In the genomic region with DNA sequence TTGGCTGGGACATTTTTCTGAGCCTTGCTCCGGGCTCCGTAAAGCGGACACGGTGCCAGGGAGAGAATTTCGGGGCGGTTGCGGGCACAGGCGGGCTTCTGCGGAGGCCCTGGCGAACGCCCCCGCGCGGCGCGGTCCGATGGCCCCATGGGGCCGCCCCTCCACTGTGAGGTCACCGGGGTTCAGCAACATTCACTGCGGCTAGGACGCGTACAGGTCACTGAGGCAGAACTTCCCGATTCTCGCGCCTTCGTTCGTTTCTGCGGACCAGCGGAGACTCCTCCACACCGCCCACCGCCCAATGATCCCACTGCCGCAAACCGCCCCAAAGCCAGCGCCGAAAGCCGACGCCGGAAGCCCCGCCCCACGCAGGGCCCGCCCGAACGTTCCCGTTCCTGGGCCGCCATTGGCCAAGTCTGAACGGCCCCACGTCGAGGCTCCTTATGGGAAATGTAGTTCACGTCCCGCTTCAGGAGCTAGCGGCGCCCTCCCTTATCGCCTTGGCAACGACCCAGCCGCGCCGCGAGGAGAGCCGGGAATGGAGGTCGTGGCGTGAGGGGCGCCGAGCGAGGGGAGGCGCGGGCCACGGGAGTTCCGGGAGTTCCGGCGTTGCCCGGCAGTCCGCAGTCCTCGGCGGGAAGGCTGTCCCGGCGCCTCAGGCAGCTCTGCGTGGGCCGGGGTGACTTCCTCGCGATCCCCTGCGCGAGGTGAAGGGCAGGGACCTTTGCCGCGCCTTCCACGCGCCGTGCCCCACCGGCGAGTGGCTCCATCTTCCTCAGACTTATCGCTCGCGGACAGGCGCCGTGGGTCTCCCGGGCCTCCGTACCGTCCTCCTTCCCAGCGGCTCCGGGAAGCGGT, we compare ENCODE assay signal across 1 cellular context.
A peak's percentile ranks its signal among the peaks of the same experiment; 100 is the strongest.
TF ChIP-seq lines count a peak whose summit lies in the region.

A gene (plus strand): TSS at position 498 of the 858 bp plus-strand sequence. CDS start 499 bp downstream, outside the sequence.

TF ChIP-seq in K562, 482 proteins besides CTCF, POLR2A, EP300 and RAD21 (continued from another document and continues in another):
- TF ChIP-seq, protein P1, sequence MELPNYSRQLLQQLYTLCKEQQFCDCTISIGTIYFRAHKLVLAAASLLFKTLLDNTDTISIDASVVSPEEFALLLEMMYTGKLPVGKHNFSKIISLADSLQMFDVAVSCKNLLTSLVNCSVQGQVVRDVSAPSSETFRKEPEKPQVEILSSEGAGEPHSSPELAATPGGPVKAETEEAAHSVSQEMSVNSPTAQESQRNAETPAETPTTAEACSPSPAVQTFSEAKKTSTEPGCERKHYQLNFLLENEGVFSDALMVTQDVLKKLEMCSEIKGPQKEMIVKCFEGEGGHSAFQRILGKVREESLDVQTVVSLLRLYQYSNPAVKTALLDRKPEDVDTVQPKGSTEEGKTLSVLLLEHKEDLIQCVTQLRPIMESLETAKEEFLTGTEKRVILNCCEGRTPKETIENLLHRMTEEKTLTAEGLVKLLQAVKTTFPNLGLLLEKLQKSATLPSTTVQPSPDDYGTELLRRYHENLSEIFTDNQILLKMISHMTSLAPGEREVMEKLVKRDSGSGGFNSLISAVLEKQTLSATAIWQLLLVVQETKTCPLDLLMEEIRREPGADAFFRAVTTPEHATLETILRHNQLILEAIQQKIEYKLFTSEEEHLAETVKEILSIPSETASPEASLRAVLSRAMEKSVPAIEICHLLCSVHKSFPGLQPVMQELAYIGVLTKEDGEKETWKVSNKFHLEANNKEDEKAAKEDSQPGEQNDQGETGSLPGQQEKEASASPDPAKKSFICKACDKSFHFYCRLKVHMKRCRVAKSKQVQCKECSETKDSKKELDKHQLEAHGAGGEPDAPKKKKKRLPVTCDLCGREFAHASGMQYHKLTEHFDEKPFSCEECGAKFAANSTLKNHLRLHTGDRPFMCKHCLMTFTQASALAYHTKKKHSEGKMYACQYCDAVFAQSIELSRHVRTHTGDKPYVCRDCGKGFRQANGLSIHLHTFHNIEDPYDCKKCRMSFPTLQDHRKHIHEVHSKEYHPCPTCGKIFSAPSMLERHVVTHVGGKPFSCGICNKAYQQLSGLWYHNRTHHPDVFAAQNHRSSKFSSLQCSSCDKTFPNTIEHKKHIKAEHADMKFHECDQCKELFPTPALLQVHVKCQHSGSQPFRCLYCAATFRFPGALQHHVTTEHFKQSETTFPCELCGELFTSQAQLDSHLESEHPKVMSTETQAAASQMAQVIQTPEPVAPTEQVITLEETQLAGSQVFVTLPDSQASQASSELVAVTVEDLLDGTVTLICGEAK (IDR thresholded peaks at IDR 0.05): peak; percentile 86
- TF ChIP-seq, protein P1 (CRISPR knock-in tag; IDR thresholded peaks at IDR 0.05): no peak
- TF ChIP-seq PRMT5 (CRISPR knock-in tag; IDR thresholded peaks at IDR 0.05) (no peak), MYC (IDR thresholded peaks at IDR 0.05; ENCODE audit: low read depth, low read length) (peak; percentile 33; the same call in 1 of the 2 replicates), MYC (CRISPR knock-in tag; IDR thresholded peaks at IDR 0.05; ENCODE audit: borderline replicate concordance, low read depth) (peak; percentile 88), STAT5B (CRISPR knock-in tag; IDR thresholded peaks at IDR 0.05) (no peak), RFX5 (IDR thresholded peaks at IDR 0.05; ENCODE audit: low read depth, low read length) (no peak), GABPA (tag; conservative IDR thresholded peaks at IDR 0.05; ENCODE audit: low read depth) (peak; percentile 92), ESRRA (IDR thresholded peaks at IDR 0.05; ENCODE audit: borderline replicate concordance, low read depth) (peak; percentile 81; the same call in 1 of the 2 replicates), ZNF41 (CRISPR knock-in tag; conservative IDR thresholded peaks at IDR 0.05) (no peak), NFXL1 (CRISPR knock-in tag; IDR thresholded peaks at IDR 0.05) (no peak), MAFK (IDR thresholded peaks at IDR 0.05; ENCODE audit: low read length) (no peak), PYGO2 (tag; IDR thresholded peaks at IDR 0.05) (no peak), E2F3 (CRISPR knock-in tag; IDR thresholded peaks at IDR 0.05) (no peak), NR2F6 (CRISPR knock-in tag; IDR thresholded peaks at IDR 0.05) (no peak; the same call in 1 of the 2 replicates), KDM5B (IDR thresholded peaks at IDR 0.05; ENCODE audit: insufficient replicate concordance, low read depth, low read length) (peak; percentile 90), DNMT1 (IDR thresholded peaks at IDR 0.05) (peak; percentile 20; the same call in 1 of the 2 replicates), CBX5 (IDR thresholded peaks at IDR 0.05; ENCODE audit: borderline replicate concordance, low read depth) (no peak), RBM25 (IDR thresholded peaks at IDR 0.05; ENCODE audit: low read depth, low read length, severe bottlenecking) (peak; percentile 76), ZEB2 (IDR thresholded peaks at IDR 0.05) (no peak), ZNF445 (CRISPR knock-in tag; IDR thresholded peaks at IDR 0.05; ENCODE audit: low read depth) (no peak), TCFL5 (CRISPR knock-in tag; conservative IDR thresholded peaks at IDR 0.05) (no peak), SIN3B (IDR thresholded peaks at IDR 0.05; ENCODE audit: low read depth) (no peak; the same call in 1 of the 2 replicates), ZNF12 (CRISPR knock-in tag; IDR thresholded peaks at IDR 0.05) (no peak), KLF16 (IDR thresholded peaks at IDR 0.05) (peak; percentile 2; the same call in 1 of the 2 replicates), YY1 (IDR thresholded peaks at IDR 0.05; ENCODE audit: borderline replicate concordance in 1 of 3, control insufficient read depth in 1 of 3, extremely low read depth in 1 of 3, insufficient read depth in 3 of 3, insufficient read length in 1 of 3, insufficient replicate concordance in 2 of 3, low read depth in 1 of 3, low read length in 2 of 3) (peak; percentile 24 to 76 (median 71)), ADNP (tag; IDR thresholded peaks at IDR 0.05) (no peak), NFE2 (IDR thresholded peaks at IDR 0.05; ENCODE audit: low read depth) (0 out of 2 replicates have a peak, but pooled peaks have one; percentile 3), ZC3H11A (IDR thresholded peaks at IDR 0.05; ENCODE audit: low read depth, low read length) (no peak), SMAD1 (IDR thresholded peaks at IDR 0.05; ENCODE audit: low read depth, low read length, partially characterized antibody) (peak; percentile 36), HDAC2 (IDR thresholded peaks at IDR 0.05) (no peak)
- TF ChIP-seq, protein P2, sequence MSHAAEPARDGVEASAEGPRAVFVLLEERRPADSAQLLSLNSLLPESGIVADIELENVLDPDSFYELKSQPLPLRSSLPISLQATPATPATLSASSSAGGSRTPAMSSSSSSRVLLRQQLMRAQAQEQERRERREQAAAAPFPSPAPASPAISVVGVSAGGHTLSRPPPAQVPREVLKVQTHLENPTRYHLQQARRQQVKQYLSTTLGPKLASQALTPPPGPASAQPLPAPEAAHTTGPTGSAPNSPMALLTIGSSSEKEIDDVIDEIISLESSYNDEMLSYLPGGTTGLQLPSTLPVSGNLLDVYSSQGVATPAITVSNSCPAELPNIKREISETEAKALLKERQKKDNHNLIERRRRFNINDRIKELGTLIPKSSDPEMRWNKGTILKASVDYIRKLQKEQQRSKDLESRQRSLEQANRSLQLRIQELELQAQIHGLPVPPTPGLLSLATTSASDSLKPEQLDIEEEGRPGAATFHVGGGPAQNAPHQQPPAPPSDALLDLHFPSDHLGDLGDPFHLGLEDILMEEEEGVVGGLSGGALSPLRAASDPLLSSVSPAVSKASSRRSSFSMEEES (CRISPR knock-in tag; IDR thresholded peaks at IDR 0.05): no peak
- TF ChIP-seq, protein P3, sequence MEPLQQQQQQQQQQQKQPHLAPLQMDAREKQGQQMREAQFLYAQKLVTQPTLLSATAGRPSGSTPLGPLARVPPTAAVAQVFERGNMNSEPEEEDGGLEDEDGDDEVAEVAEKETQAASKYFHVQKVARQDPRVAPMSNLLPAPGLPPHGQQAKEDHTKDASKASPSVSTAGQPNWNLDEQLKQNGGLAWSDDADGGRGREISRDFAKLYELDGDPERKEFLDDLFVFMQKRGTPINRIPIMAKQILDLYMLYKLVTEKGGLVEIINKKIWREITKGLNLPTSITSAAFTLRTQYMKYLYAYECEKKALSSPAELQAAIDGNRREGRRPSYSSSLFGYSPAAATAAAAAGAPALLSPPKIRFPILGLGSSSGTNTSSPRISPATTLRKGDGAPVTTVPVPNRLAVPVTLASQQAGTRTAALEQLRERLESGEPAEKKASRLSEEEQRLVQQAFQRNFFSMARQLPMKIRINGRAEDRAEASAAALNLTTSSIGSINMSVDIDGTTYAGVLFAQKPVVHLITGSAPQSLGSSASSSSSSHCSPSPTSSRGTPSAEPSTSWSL (CRISPR knock-in tag; IDR thresholded peaks at IDR 0.05; ENCODE audit: borderline replicate concordance): no peak
- TF ChIP-seq, protein P4, sequence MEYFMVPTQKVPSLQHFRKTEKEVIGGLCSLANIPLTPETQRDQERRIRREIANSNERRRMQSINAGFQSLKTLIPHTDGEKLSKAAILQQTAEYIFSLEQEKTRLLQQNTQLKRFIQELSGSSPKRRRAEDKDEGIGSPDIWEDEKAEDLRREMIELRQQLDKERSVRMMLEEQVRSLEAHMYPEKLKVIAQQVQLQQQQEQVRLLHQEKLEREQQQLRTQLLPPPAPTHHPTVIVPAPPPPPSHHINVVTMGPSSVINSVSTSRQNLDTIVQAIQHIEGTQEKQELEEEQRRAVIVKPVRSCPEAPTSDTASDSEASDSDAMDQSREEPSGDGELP (CRISPR knock-in tag; IDR thresholded peaks at IDR 0.05; ENCODE audit: borderline replicate concordance): peak; percentile 77; the same call in 1 of the 2 replicates
- TF ChIP-seq, protein P5, sequence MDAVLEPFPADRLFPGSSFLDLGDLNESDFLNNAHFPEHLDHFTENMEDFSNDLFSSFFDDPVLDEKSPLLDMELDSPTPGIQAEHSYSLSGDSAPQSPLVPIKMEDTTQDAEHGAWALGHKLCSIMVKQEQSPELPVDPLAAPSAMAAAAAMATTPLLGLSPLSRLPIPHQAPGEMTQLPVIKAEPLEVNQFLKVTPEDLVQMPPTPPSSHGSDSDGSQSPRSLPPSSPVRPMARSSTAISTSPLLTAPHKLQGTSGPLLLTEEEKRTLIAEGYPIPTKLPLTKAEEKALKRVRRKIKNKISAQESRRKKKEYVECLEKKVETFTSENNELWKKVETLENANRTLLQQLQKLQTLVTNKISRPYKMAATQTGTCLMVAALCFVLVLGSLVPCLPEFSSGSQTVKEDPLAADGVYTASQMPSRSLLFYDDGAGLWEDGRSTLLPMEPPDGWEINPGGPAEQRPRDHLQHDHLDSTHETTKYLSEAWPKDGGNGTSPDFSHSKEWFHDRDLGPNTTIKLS (IDR thresholded peaks at IDR 0.05; ENCODE audit: borderline replicate concordance, low read depth): peak; percentile 79
- TF ChIP-seq, protein P6, sequence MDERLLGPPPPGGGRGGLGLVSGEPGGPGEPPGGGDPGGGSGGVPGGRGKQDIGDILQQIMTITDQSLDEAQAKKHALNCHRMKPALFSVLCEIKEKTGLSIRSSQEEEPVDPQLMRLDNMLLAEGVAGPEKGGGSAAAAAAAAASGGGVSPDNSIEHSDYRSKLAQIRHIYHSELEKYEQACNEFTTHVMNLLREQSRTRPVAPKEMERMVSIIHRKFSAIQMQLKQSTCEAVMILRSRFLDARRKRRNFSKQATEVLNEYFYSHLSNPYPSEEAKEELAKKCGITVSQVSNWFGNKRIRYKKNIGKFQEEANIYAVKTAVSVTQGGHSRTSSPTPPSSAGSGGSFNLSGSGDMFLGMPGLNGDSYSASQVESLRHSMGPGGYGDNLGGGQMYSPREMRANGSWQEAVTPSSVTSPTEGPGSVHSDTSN (CRISPR knock-in tag; IDR thresholded peaks at IDR 0.05; ENCODE audit: low read depth): no peak
- TF ChIP-seq, protein P6 (tag; conservative IDR thresholded peaks at IDR 0.05; ENCODE audit: low read depth): no peak
- TF ChIP-seq, protein P7, sequence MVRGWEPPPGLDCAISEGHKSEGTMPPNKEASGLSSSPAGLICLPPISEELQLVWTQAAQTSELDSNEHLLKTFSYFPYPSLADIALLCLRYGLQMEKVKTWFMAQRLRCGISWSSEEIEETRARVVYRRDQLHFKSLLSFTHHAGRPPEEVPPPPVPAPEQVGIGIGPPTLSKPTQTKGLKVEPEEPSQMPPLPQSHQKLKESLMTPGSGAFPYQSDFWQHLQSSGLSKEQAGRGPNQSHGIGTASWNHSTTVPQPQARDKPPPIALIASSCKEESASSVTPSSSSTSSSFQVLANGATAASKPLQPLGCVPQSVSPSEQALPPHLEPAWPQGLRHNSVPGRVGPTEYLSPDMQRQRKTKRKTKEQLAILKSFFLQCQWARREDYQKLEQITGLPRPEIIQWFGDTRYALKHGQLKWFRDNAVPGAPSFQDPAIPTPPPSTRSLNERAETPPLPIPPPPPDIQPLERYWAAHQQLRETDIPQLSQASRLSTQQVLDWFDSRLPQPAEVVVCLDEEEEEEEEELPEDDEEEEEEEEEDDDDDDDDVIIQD (CRISPR knock-in tag; IDR thresholded peaks at IDR 0.05): no peak
